ENCODE assay signal across 9 cellular contexts in genomic region chr11:57456960-57457642, GRCh38. TPM values are rescaled to one million over a fixed set of nuclear protein-coding genes. Genes with fewer than 3 reads are reported as not detected.
DNase-seq lines count a peak whose midpoint lies in the region; ATAC-seq, FAIRE-seq and TF ChIP-seq lines count a peak whose summit lies in the region.
"Had no signal": no experiment of that assay in that cellular context is flagged by ENCODE, and none has a peak within 500 bp of the region (broad histone marks: within the 10 kb centered on the region; RNA-seq: fewer than 3 reads in every experiment).

No MANE protein-coding gene starts in this region.

- 7 to 9% methylated on average over 9 to 19 of the region's 19 CpGs for WGBS in testis, 2 donors

- H3K27ac ChIP-seq in neutrophil (no peak overlapping the region), testis (no peak overlapping the region)

- peaks cover 34 to 43% of the 10 kb centered on the region in 2 experiments for H3K4me1 ChIP-seq in neutrophil (ENCODE audit: control insufficient read depth in 1 of 2, insufficient read depth in 1 of 2, low read depth in 1 of 2, low read length in 1 of 2)
- peaks cover 31% of the 10 kb centered on the region for H3K4me1 ChIP-seq in testis

- no peak overlapping the region for H3K27ac Mint-ChIP-seq in activated T-helper 17 cell treated with anti-CD3 and anti-CD28 coated beads, Interleukin-2, amount 50 U/mL, for 72 hours

- TF ChIP-seq CTCF in D721Med (IDR thresholded peaks at IDR 0.05; ENCODE audit: insufficient read depth, missing control alignments) (peak; percentile 89), fibroblast of villous mesenchyme (IDR thresholded peaks at IDR 0.05; ENCODE audit: insufficient read depth, low read depth, low read length) (peak; percentile 99), neutrophil (IDR thresholded peaks at IDR 0.05) (peak; percentile 95), testis (IDR thresholded peaks at IDR 0.05) (peak; percentile 85 to 99 (median 97))

- H3K36me3 Mint-ChIP-seq in activated T-helper 17 cell treated with anti-CD3 and anti-CD28 coated beads, Interleukin-2, amount 50 U/mL, for 72 hours (ENCODE audit: low read depth) = no peaks in the 10 kb centered on the region

- TF ChIP-seq POLR2A in testis (IDR thresholded peaks at IDR 0.05) = no peak

- H3K36me3 ChIP-seq in neutrophil (no peaks in the 10 kb centered on the region), testis (ENCODE audit: low read depth, missing control alignments) (no peaks in the 10 kb centered on the region)

- intact Hi-C loops in testis (cut with DNase I; ENCODE audit: low total_unique reads) = loop anchor here (5.0 kb wide), 1 partner anchor 70 kb away; no protein-coding TSS in a partner anchor

- H3K4me3 ChIP-seq in fibroblast of villous mesenchyme (ENCODE audit: low read depth, low read length) = no peak overlapping the region
- no peak overlapping the region for H3K4me3 ChIP-seq in neutrophil (ENCODE audit: low read depth in 1 of 2, low read length in 1 of 2)
- no peak overlapping the region for H3K4me3 ChIP-seq in testis

- no peaks in the 10 kb centered on the region for H3K9me3 ChIP-seq in neutrophil
- H3K9me3 ChIP-seq in testis = no peaks in the 10 kb centered on the region

- peak overlapping the region; percentile 78 for H3K4me3 Mint-ChIP-seq in activated T-helper 17 cell treated with anti-CD3 and anti-CD28 coated beads, Interleukin-2, amount 50 U/mL, for 72 hours

- FAIRE-seq in D721Med (lab: Jason Lieb, UNC) = no peak
- FAIRE-seq: islet of Langerhans had no signal

- H3K27me3 Mint-ChIP-seq in activated T-helper 17 cell treated with anti-CD3 and anti-CD28 coated beads, Interleukin-2, amount 50 U/mL, for 72 hours = peaks cover 23% of the 10 kb centered on the region

- no peaks in the 10 kb centered on the region for H3K9me3 Mint-ChIP-seq in activated T-helper 17 cell treated with anti-CD3 and anti-CD28 coated beads, Interleukin-2, amount 50 U/mL, for 72 hours

- ATAC-seq in GM21390 (IDR thresholded peaks at IDR 0.05; ENCODE audit: unreplicated experiment) = peak; percentile 49
- ATAC-seq in activated T-helper 17 cell treated with anti-CD3 and anti-CD28 coated beads, Interleukin-2, amount 50 U/mL, for 72 hours (replicated peaks) = peak; percentile 46

- H3K4me1 Mint-ChIP-seq in activated T-helper 17 cell treated with anti-CD3 and anti-CD28 coated beads, Interleukin-2, amount 50 U/mL, for 72 hours = peaks cover 17% of the 10 kb centered on the region

- DNase-seq in D721Med (ENCODE audit: insufficient read length, low spot score) (no peak), HuH-7 (ENCODE audit: low spot score) (peak; percentile 100), RKO (ENCODE audit: low spot score) (peak; percentile 87), fibroblast of villous mesenchyme (ENCODE audit: low read depth) (peak; percentile 84), testis (peak; percentile 95)

- peaks cover 53% of the 10 kb centered on the region for H3K27me3 ChIP-seq in neutrophil
- no peaks in the 10 kb centered on the region for H3K27me3 ChIP-seq in testis

RNA-seq across cellular contexts. Expression of gene RTN4RL2, which starts 3.2 kb away (rescaled TPM):
- under 1 TPM; 0.22 to 0.82 TPM for total RNA-seq in activated T-helper 17 cell treated with anti-CD3 and anti-CD28 coated beads, Interleukin-2, amount 50 U/mL, for 72 hours
- not detected in 2 replicates for total RNA-seq in fibroblast of villous mesenchyme
- 1 to 10 TPM; 2.3 to 2.5 TPM for total RNA-seq in testis
- 3.2 TPM for polyA plus RNA-seq in testis (ENCODE audit: insufficient read depth, low read depth, low replicate concordance)

RNA-seq across cellular contexts. Expression of gene SLC43A3, which starts 30.2 kb away (rescaled TPM):
- total RNA-seq in activated T-helper 17 cell treated with anti-CD3 and anti-CD28 coated beads, Interleukin-2, amount 50 U/mL, for 72 hours = 100 to 1,000 TPM; 346 to 386 TPM
- 16.4 and 26.3 TPM in 2 replicates for total RNA-seq in fibroblast of villous mesenchyme
- 10 to 100 TPM; 13.8 to 20.8 TPM for total RNA-seq in testis
- polyA plus RNA-seq in testis (ENCODE audit: insufficient read depth, low read depth, low replicate concordance) = 13.9 TPM

RNA-seq across cellular contexts. Expression of gene SLC43A1, which starts 58.4 kb away (rescaled TPM):
- total RNA-seq in activated T-helper 17 cell treated with anti-CD3 and anti-CD28 coated beads, Interleukin-2, amount 50 U/mL, for 72 hours = 10 to 100 TPM in 1 of 2 donors, 1 to 10 TPM in 1; 9.1 to 20.0 TPM
- total RNA-seq in fibroblast of villous mesenchyme (6.0 and 9.3 TPM in 2 replicates), testis (10 to 100 TPM; 12.2 to 12.3 TPM)
- polyA plus RNA-seq in testis (ENCODE audit: insufficient read depth, low read depth, low replicate concordance) = 6.5 TPM

Comparison
In these comparisons a context has a peak if more than half of its experiments do, and no peak if none do; other contexts are left out.
1. RNA of gene SLC43A3, which starts 30.2 kb away (total RNA-seq): 346 to 386 TPM in activated T-helper 17 cell treated with anti-CD3 and anti-CD28 coated beads, Interleukin-2, amount 50 U/mL, for 72 hours; 16.4 to 26.3 TPM in fibroblast of villous mesenchyme and 13.8 to 20.8 TPM in testis; every median in the first group is over 10 times any median in the second.
2. Peak in every context shown above with its lines, with median percentiles within 50 percentile points of each other: CTCF ChIP-seq.